ENCODE assay signal across 16 cellular contexts in genomic region chr1:232990176-232990723, GRCh38. TPM values are rescaled to one million over a fixed set of nuclear protein-coding genes. Genes with fewer than 3 reads are reported as not detected.
DNase-seq lines count a peak whose midpoint lies in the region; ATAC-seq, FAIRE-seq and TF ChIP-seq lines count a peak whose summit lies in the region.
"Had no signal": no experiment of that assay in that cellular context is flagged by ENCODE, and none has a peak within 500 bp of the region (broad histone marks: within the 10 kb centered on the region; RNA-seq: fewer than 3 reads in every experiment).

No MANE protein-coding gene starts in this region.

- POLR2A ChIA-PET in IMR-90 (lab: Charles Lee; ENCODE audit: unreplicated experiment) (no interaction called here), H1 (lab: Charles Lee; ENCODE audit: partially characterized antibody) (interaction anchor here (1.2 kb wide), 1 partner anchor 9 kb away, joined by 4 read pairs; no protein-coding TSS in a partner anchor)

- H4K91ac ChIP-seq in IMR-90 (ENCODE audit: insufficient read depth, low read depth, low read length) (no peak overlapping the region), H1 (replicated peaks; ENCODE audit: insufficient read length, low read length) (no peak overlapping the region)

- TF ChIP-seq EP300 in H1 (IDR thresholded peaks at IDR 0.05; ENCODE audit: borderline replicate concordance in 1 of 2, low read depth in 2 of 2, low read length in 2 of 2): no peak

- H3K27me3 Mint-ChIP-seq in activated CD8-positive, alpha-beta memory T cell treated with anti-CD3 and anti-CD28 coated beads, Interleukin-2, amount 10 ng/mL, durations not matched to agents 7 days and 5 days: no peaks in the 10 kb centered on the region
- H3K27me3 Mint-ChIP-seq: IgD-negative memory B cell had no signal

- H3K27ac Mint-ChIP-seq in activated CD8-positive, alpha-beta memory T cell treated with anti-CD3 and anti-CD28 coated beads, Interleukin-2, amount 10 ng/mL, durations not matched to agents 7 days and 5 days: no peak overlapping the region
- H3K27ac Mint-ChIP-seq: CD8-positive, alpha-beta T cell; IgD-negative memory B cell had no signal

- no peaks in the 10 kb centered on the region for H3K23me2 ChIP-seq in H1 (ENCODE audit: low read depth, low read length)

- no peak overlapping the region for H3K4ac ChIP-seq in IMR-90 (ENCODE audit: low read depth, low read length)
- H3K4ac ChIP-seq in H1 (replicated peaks; ENCODE audit: insufficient read length, low read depth, low read length): no peak overlapping the region

- H3K79me2 ChIP-seq in H1 (ENCODE audit: control insufficient read depth in 1 of 2, insufficient read depth in 2 of 2, low read length in 2 of 2) (no peaks in the 10 kb centered on the region), osteoblast (ENCODE audit: insufficient read depth, low read length) (no peaks in the 10 kb centered on the region)

- H3K23ac ChIP-seq in IMR-90 (ENCODE audit: low read depth, low read length) (no peak overlapping the region), H1 (ENCODE audit: insufficient read length) (no peak overlapping the region)

- H2AK5ac ChIP-seq in IMR-90 (ENCODE audit: low read depth, low read length): peak overlapping the region; percentile 10; the same call in 1 of the 2 replicates
- H2AK5ac ChIP-seq in H1 (ENCODE audit: low read depth, low read length): no peak overlapping the region

- H3K27ac ChIP-seq in IMR-90 (ENCODE audit: insufficient read depth, low read length) (no peak overlapping the region), H1 (ENCODE audit: low read depth, low read length) (no peak overlapping the region), osteoblast (ENCODE audit: low read depth, low read length) (no peak overlapping the region)
- H3K27ac ChIP-seq: 22Rv1 had no signal

- H3K9me1 ChIP-seq in IMR-90 (ENCODE audit: insufficient read depth, low read length): 0 out of 2 replicates have a peak, but pooled peaks cover 3% of the 10 kb centered on the region

- no peak overlapping the region for H3K9ac ChIP-seq in IMR-90 (ENCODE audit: low read depth, low read length)
- no peak overlapping the region for H3K9ac ChIP-seq in H1 (replicated peaks in 1 of 4; ENCODE audit: extremely low read depth in 1 of 4, low read depth in 3 of 4, low read length in 3 of 4)

- peak overlapping the region; percentile 22 for H2AK9ac ChIP-seq in IMR-90 (replicated peaks; ENCODE audit: low read depth, low read length, poor library complexity)

- BruUV-seq in IMR-90 (replicated peaks; lab: Mats Ljungman, UMichigan): no TSS peak

- TF ChIP-seq RAD21 in IMR-90 (IDR thresholded peaks at IDR 0.05; ENCODE audit: low read length): no peak
- TF ChIP-seq RAD21 in H1 (IDR thresholded peaks at IDR 0.05 in 1 of 2, conservative IDR thresholded peaks at IDR 0.05 in 1 of 2; ENCODE audit: low read depth in 2 of 2, low read length in 2 of 2): peak; percentile 3 to 30; a peak in 1 of 4 replicates

- H3K56ac ChIP-seq in IMR-90 (ENCODE audit: extremely low read depth, insufficient read depth, low read length): no peak overlapping the region
- H3K56ac ChIP-seq in H1 (replicated peaks; ENCODE audit: insufficient read length, low read depth, low read length): no peak overlapping the region

- H2BK12ac ChIP-seq in H1 (ENCODE audit: low read depth, low read length): no peak overlapping the region

- FAIRE-seq in H1 (lab: Jason Lieb, UNC): no peak
- FAIRE-seq: GM19239, H54 had no signal

- peaks cover 12% of the 10 kb centered on the region for H3K9me3 Mint-ChIP-seq in activated CD8-positive, alpha-beta memory T cell treated with anti-CD3 and anti-CD28 coated beads, Interleukin-2, amount 10 ng/mL, durations not matched to agents 7 days and 5 days (ENCODE audit: low read depth)

- in situ Hi-C loops in IMR-90 (cut with MboI; ENCODE audit: low sequenced_read_pairs): no loop called here

- H2BK15ac ChIP-seq in IMR-90 (ENCODE audit: low read depth, low read length): no peak overlapping the region
- H2BK15ac ChIP-seq in H1 (ENCODE audit: low read length): no peak overlapping the region

- no peaks in the 10 kb centered on the region for H4K20me1 ChIP-seq in IMR-90 (ENCODE audit: insufficient read depth, low read length)
- H4K20me1 ChIP-seq in H1 (replicated peaks in 1 of 2; ENCODE audit: control insufficient read depth in 1 of 2, insufficient read depth in 2 of 2, low read length in 2 of 2): no peaks in the 10 kb centered on the region
- H4K20me1 ChIP-seq in osteoblast (ENCODE audit: insufficient read depth, low read length): no peaks in the 10 kb centered on the region

- CTCF ChIA-PET in activated CD8-positive, alpha-beta memory T cell treated with anti-CD3 and anti-CD28 coated beads, Interleukin-2, amount 10 ng/mL, durations not matched to agents 7 days and 5 days (lab: Charles Lee): no interaction called here
- CTCF ChIA-PET in IMR-90 (lab: Yijun Ruan, JAX): interaction anchor here (1.4 kb wide), 1 partner anchor 10 kb away, joined by 3 read pairs; no protein-coding TSS in a partner anchor
- CTCF ChIA-PET in H1 (lab: Charles Lee; ENCODE audit: partially characterized antibody): interaction anchor here (0.8 to 2.1 kb wide), 5 partner anchors 9 to 37 kb away, joined by 3 to 5 read pairs (median 3); no protein-coding TSS in a partner anchor

- dilution Hi-C loops in IMR-90 (cut with HindIII; ENCODE audit: low sequenced_read_pairs, unreplicated experiment): no loop called here

- H3K4me3 Mint-ChIP-seq in activated CD8-positive, alpha-beta memory T cell treated with anti-CD3 and anti-CD28 coated beads, Interleukin-2, amount 10 ng/mL, durations not matched to agents 7 days and 5 days: no peak overlapping the region
- H3K4me3 Mint-ChIP-seq: CD14-positive monocyte; CD8-positive, alpha-beta T cell; IgD-negative memory B cell had no signal

- peak; percentile 39 for ATAC-seq in activated CD8-positive, alpha-beta memory T cell treated with anti-CD3 and anti-CD28 coated beads, Interleukin-2, amount 10 ng/mL, durations not matched to agents 7 days and 5 days
- ATAC-seq in IMR-90 (ENCODE audit: low read depth) (no peak), HG03342 (IDR thresholded peaks at IDR 0.05; ENCODE audit: unreplicated experiment) (no peak)
- ATAC-seq: CD8-positive, alpha-beta T cell; HCT116 had no signal

- H3K14ac ChIP-seq in IMR-90 (replicated peaks; ENCODE audit: low read depth, low read length) (no peak overlapping the region), H1 (ENCODE audit: insufficient read length) (no peak overlapping the region)

- peaks cover 6% of the 10 kb centered on the region; the same call in 1 of the 2 replicates for H3K9me3 ChIP-seq in IMR-90 (ENCODE audit: control insufficient read depth, insufficient read depth, low read length)
- peaks cover 10 to 16% of the 10 kb centered on the region in 2 experiments for H3K9me3 ChIP-seq in H1 (ENCODE audit: insufficient read depth in 2 of 2, low read depth in 1 of 2, low read length in 1 of 2)
- no peaks in the 10 kb centered on the region for H3K9me3 ChIP-seq in osteoblast (ENCODE audit: low read depth, low read length)

- 77% methylated on average over 4 of the region's 11 CpGs; no CpG with 5 or more reads in 1 of the 2 experiments for WGBS in IMR-90 (ENCODE audit: extremely low coverage in 2 of 2, insufficient read length in 1 of 2), 2 experiments
- WGBS in H1 (ENCODE audit: extremely low coverage in 1 of 2, insufficient coverage in 1 of 2, insufficient read length in 1 of 2, insufficient replicate concordance in 2 of 2, low coverage in 1 of 2, low lambda C conversion rate in 2 of 2, missing lambda C conversion rate in 1 of 2), 2 experiments: 86% methylated on average over 10 of the region's 11 CpGs; no CpG with 5 or more reads in 1 of the 2 experiments

- H2AFZ ChIP-seq in IMR-90 (replicated peaks; ENCODE audit: low read length, poor library complexity): no peak overlapping the region
- H2AFZ ChIP-seq in H1 (ENCODE audit: low read length): no peak overlapping the region
- no peak overlapping the region for H2AFZ ChIP-seq in osteoblast (ENCODE audit: low read length)

- H4K5ac ChIP-seq in IMR-90 (ENCODE audit: low read depth, low read length) (no peak overlapping the region), H1 (ENCODE audit: insufficient read length, low read depth, low read length) (no peak overlapping the region)

- H4K8ac ChIP-seq in IMR-90 (ENCODE audit: low read depth in 2 of 2, low read length in 2 of 2) (no peak overlapping the region), H1 (ENCODE audit: extremely low read depth, insufficient read depth, low read length) (no peak overlapping the region; the same call in 1 of the 2 replicates)

- H3K36me3 Mint-ChIP-seq in activated CD8-positive, alpha-beta memory T cell treated with anti-CD3 and anti-CD28 coated beads, Interleukin-2, amount 10 ng/mL, durations not matched to agents 7 days and 5 days: peaks cover 37% of the 10 kb centered on the region

- H3K4me1 Mint-ChIP-seq in activated CD8-positive, alpha-beta memory T cell treated with anti-CD3 and anti-CD28 coated beads, Interleukin-2, amount 10 ng/mL, durations not matched to agents 7 days and 5 days: peaks cover 12% of the 10 kb centered on the region
- H3K4me1 Mint-ChIP-seq: CD14-positive monocyte had no signal

- no peak overlapping the region for H3K18ac ChIP-seq in IMR-90 (ENCODE audit: low read depth, low read length)
- no peak overlapping the region for H3K18ac ChIP-seq in H1 (ENCODE audit: extremely low read depth, low read length)

- no peak for TF ChIP-seq POLR2A in IMR-90 (IDR thresholded peaks at IDR 0.05; ENCODE audit: low read depth, low read length)
- TF ChIP-seq POLR2A in H1 (IDR thresholded peaks at IDR 0.05; ENCODE audit: control extremely low read depth in 1 of 2, low read depth in 2 of 2, low read length in 2 of 2): no peak

- H3K4me3 ChIP-seq in IMR-90 (ENCODE audit: insufficient read depth, low read depth, low read length) (no peak overlapping the region), H1 (ENCODE audit: extremely low read depth in 1 of 4, insufficient read depth in 2 of 4, low read depth in 3 of 4, low read length in 4 of 4) (no peak overlapping the region), osteoblast (ENCODE audit: insufficient read depth, low read length) (no peak overlapping the region)

- no peak for DNase-seq in activated CD8-positive, alpha-beta memory T cell treated with anti-CD3 and anti-CD28 coated beads, Interleukin-2, amount 10 ng/mL, durations not matched to agents 7 days and 5 days
- DNase-seq in activated CD8-positive, alpha-beta memory T cell treated with anti-CD3 and anti-CD28 coated beads, Interleukin-2, amount 50 U/mL, for 4 hours: no peak
- DNase-seq in IMR-90 (no peak), H1 (ENCODE audit: low read depth in 1 of 2, low spot score in 2 of 2) (no peak), osteoblast (ENCODE audit: insufficient read length, low spot score, missing footprints) (peak; percentile 62)
- DNase-seq in stimulated activated CD4-positive, alpha-beta T cell treated with anti-CD3 and anti-CD28 coated beads, Interleukin-4, amount 100 ng/mL, for 1 hour: no peak
- DNase-seq: CD8-positive, alpha-beta T cell; COR-L47; GF-D8 had no signal

- H2BK20ac ChIP-seq in IMR-90 (ENCODE audit: low read depth, low read length): no peak overlapping the region
- H2BK20ac ChIP-seq in H1 (ENCODE audit: low read length): no peak overlapping the region

- H3K79me1 ChIP-seq in IMR-90 (ENCODE audit: low read depth in 1 of 2, low read length in 2 of 2) (no peaks in the 10 kb centered on the region), H1 (ENCODE audit: low read depth, low read length) (no peaks in the 10 kb centered on the region)

- H3K36me3 ChIP-seq in IMR-90 (ENCODE audit: control insufficient read depth, insufficient read depth, low read length): peaks cover 16% of the 10 kb centered on the region
- peaks cover 0 to 29% (median 7%) of the 10 kb centered on the region in 4 experiments; a peak in 5 of 8 replicates for H3K36me3 ChIP-seq in H1 (ENCODE audit: control insufficient read depth in 2 of 4, insufficient read depth in 4 of 4, low read length in 3 of 4)
- H3K36me3 ChIP-seq in osteoblast (ENCODE audit: insufficient read depth, low read length): no peaks in the 10 kb centered on the region

- H3K4me1 ChIP-seq in IMR-90 (ENCODE audit: control insufficient read depth, insufficient read depth, low read length): peaks cover 9% of the 10 kb centered on the region
- no peaks in the 10 kb centered on the region for H3K4me1 ChIP-seq in H1 (replicated peaks in 1 of 4; ENCODE audit: control insufficient read depth in 3 of 4, insufficient read depth in 4 of 4, low read length in 3 of 4)
- no peaks in the 10 kb centered on the region for H3K4me1 ChIP-seq in osteoblast (ENCODE audit: insufficient read depth, low read length)

- TF ChIP-seq CTCF in IMR-90 (conservative IDR thresholded peaks at IDR 0.05; ENCODE audit: low read depth, low read length) (no peak), H1 (IDR thresholded peaks at IDR 0.05; ENCODE audit: control extremely low read depth in 1 of 3, insufficient read depth in 1 of 3, low read depth in 1 of 3, low read length in 3 of 3) (no peak), osteoblast (IDR thresholded peaks at IDR 0.05; ENCODE audit: extremely low read depth, low read depth, low read length) (no peak)

- intact Hi-C loops in IMR-90 (cut with micrococcal nuclease): no loop called here

- H2BK5ac ChIP-seq in IMR-90 (ENCODE audit: low read depth, low read length, poor library complexity, severe bottlenecking) (no peak overlapping the region), H1 (ENCODE audit: low read depth, low read length) (no peak overlapping the region)

- no peaks in the 10 kb centered on the region for H3K27me3 ChIP-seq in IMR-90 (ENCODE audit: control insufficient read depth, insufficient read depth, low read length)
- no peaks in the 10 kb centered on the region for H3K27me3 ChIP-seq in H1 (replicated peaks in 1 of 4; ENCODE audit: control insufficient read depth in 3 of 4, extremely low read depth in 1 of 4, insufficient read depth in 3 of 4, low read length in 3 of 4)
- H3K27me3 ChIP-seq in osteoblast (ENCODE audit: insufficient read depth, low read length): no peaks in the 10 kb centered on the region

- H2BK120ac ChIP-seq in IMR-90 (ENCODE audit: low read depth, low read length) (no peak overlapping the region), H1 (replicated peaks; ENCODE audit: low read depth, low read length) (no peak overlapping the region)

- H3K4me2 ChIP-seq in IMR-90 (ENCODE audit: low read depth, low read length) (no peak overlapping the region), H1 (ENCODE audit: insufficient read depth in 1 of 2, low read depth in 2 of 2, low read length in 2 of 2) (no peak overlapping the region), osteoblast (ENCODE audit: insufficient read depth, low read length) (no peak overlapping the region)

RNA-seq across cellular contexts. Expression of gene NTPCR, which starts 39.8 kb away (rescaled TPM):
- 10 to 100 TPM; 27.2 to 27.5 TPM for total RNA-seq in activated CD8-positive, alpha-beta memory T cell treated with anti-CD3 and anti-CD28 coated beads, Interleukin-2, amount 10 ng/mL, durations not matched to agents 7 days and 5 days
- total RNA-seq in IMR-90 (2012; rRNA removed) (13.3 and 16.4 TPM in 2 replicates), osteoblast (15.6 and 26.5 TPM in 2 replicates)
- polyA plus RNA-seq in IMR-90 (2012; rRNA removed) (16.0 and 16.5 TPM in 2 replicates), H1 (2011; rRNA removed) (17.3 and 22.6 TPM in 2 replicates)
- 8.1 and 9.4 TPM in 2 replicates for polyA plus RNA-seq in IMR-90 (2012; cell fraction: cytosol; rRNA removed)
- 6.3 and 12.4 TPM in 2 replicates for polyA plus RNA-seq in IMR-90 (2012; cell fraction: nucleus; rRNA removed; ENCODE audit: low replicate concordance)
- 68.6 and 73.1 TPM in 2 replicates for total RNA-seq in H1 (2021; fragmentation: NEBNext Ultra II Directional; extraction: Animal tissue kit (Norgen Biotek cat#: 25700))
- 27.6 TPM for polyA plus RNA-seq in H1 (2011; cell fraction: cytosol; rRNA removed)
- polyA plus RNA-seq in H1 (2011; cell fraction: nucleus; rRNA removed): 22.2 TPM
- 70.9 to 94.3 TPM (median 85.5 TPM) in 4 replicates for polyA plus RNA-seq in H1 (2012, experiment 1 of 2)
- polyA plus RNA-seq in H1 (2012, experiment 2 of 2): 50.5 TPM
- 61.7 TPM for polyA plus RNA-seq in H1 (2013, experiment 1 of 2)
- polyA plus RNA-seq in H1 (2013, experiment 2 of 2): 63.0 TPM
- polyA minus RNA-seq in H1 (2011; rRNA and poly(A)+ RNA removed): 23.6 and 28.6 TPM in 2 replicates
- polyA minus RNA-seq in H1 (2011; cell fraction: cytosol; rRNA and poly(A)+ RNA removed): 24.2 TPM
- polyA minus RNA-seq in H1 (2011; cell fraction: nucleus; rRNA and poly(A)+ RNA removed): 51.5 TPM
